ENCODE assay signal across 13 cellular contexts in the genomic region with DNA sequence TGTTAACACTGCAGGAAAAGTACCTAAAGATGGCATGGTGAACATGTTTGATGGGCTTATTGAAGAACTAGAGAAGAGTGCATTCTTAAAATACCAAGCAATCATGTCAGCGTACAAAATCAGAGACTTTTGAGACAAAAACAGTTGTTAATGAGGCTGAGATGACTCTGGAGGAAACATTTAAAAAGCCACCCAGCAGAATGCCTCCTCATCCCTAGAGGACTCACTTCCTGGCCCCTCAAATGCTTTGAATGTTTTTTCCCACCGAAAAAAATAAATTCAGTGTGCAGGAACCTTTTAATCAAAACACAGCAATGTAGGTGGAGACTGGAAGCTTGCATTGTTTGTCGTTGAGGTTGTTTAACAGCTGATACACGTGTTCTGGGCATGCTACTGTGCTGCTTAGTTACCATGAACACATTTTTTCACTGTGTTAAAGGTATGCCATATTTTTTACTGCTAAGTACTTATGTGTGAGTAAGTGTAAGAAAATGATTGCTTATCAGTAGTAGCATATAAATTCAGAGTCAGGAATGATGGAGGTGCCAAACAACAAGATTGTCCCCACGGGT.
DNase-seq lines count a peak whose midpoint lies in the region; ATAC-seq, FAIRE-seq and TF ChIP-seq lines count a peak whose summit lies in the region.
"Had no signal": no experiment of that assay in that cellular context is flagged by ENCODE, and none has a peak within 500 bp of the region (broad histone marks: within the 10 kb centered on the region; RNA-seq: fewer than 3 reads in every experiment).

No MANE protein-coding gene starts in this region.

- H3K4me1 ChIP-seq in GM23338 (ENCODE audit: insufficient read depth) (peaks cover 29% of the 10 kb centered on the region), astrocyte (ENCODE audit: insufficient read depth, low read length) (peaks cover 7% of the 10 kb centered on the region), smooth muscle cell (ENCODE audit: low read depth) (no peaks in the 10 kb centered on the region), spleen (no peaks in the 10 kb centered on the region)
- H3K4me1 ChIP-seq: A549, BLaER1, Caco-2 had no signal

- no peak for TF ChIP-seq POLR2A in spleen (IDR thresholded peaks at IDR 0.05)

- peak; percentile 17 for FAIRE-seq in astrocyte (lab: Jason Lieb, UNC)
- FAIRE-seq: A549 had no signal

- H3K9me2 ChIP-seq in GM23338 (ENCODE audit: insufficient read depth) = peaks cover 25% of the 10 kb centered on the region

- no peak for ATAC-seq in GM23338
- no peak for ATAC-seq in GM21367 (IDR thresholded peaks at IDR 0.05; ENCODE audit: unreplicated experiment)
- ATAC-seq: A549 had no signal

- H4K20me1 ChIP-seq in GM23338 (replicated peaks; ENCODE audit: insufficient read depth) (no peaks in the 10 kb centered on the region), astrocyte (ENCODE audit: insufficient read depth, low read length) (no peaks in the 10 kb centered on the region), smooth muscle cell (ENCODE audit: low read depth) (no peaks in the 10 kb centered on the region)
- H4K20me1 ChIP-seq: BLaER1 had no signal

- DNase-seq in Daoy (ENCODE audit: low read depth) (peak; percentile 6), GM23338 (ENCODE audit: low spot score) (no peak), astrocyte (ENCODE audit: low read depth) (peak; percentile 67), smooth muscle cell (lab: John Stamatoyannopoulos, UW; ENCODE audit: unreplicated experiment) (no peak), NCI-H146 treated with DMSO at 0.1 percent for 48 hours (lab: John Stamatoyannopoulos, UW; ENCODE audit: unreplicated experiment) (no peak), spleen (no peak)
- DNase-seq: AML-193; Caco-2; CD8-positive, alpha-beta memory T cell; DND-41 had no signal

- intact Hi-C loops in spleen (cut with DNase I; ENCODE audit: low total_unique reads) = no loop called here

- H3K4me3 ChIP-seq in GM23338 (no peak overlapping the region), astrocyte (ENCODE audit: insufficient read depth, low read depth, low read length) (no peak overlapping the region), smooth muscle cell (no peak overlapping the region), spleen (no peak overlapping the region)
- H3K4me3 ChIP-seq: A549, BLaER1 had no signal

- no peak overlapping the region for H3K4me3 Mint-ChIP-seq in GM23338
- no peak overlapping the region for H3K4me3 Mint-ChIP-seq in astrocyte (ENCODE audit: unreplicated experiment)
- H3K4me3 Mint-ChIP-seq: CD8-positive, alpha-beta memory T cell had no signal

- WGBS in smooth muscle cell (ENCODE audit: low lambda C conversion rate) = 51% methylated on average over 5 of the region's 5 CpGs
- WGBS in spleen, 5 donors = 45 to 69% (median 51%) methylated on average over 5 of the region's 5 CpGs

- H3K79me2 ChIP-seq in GM23338 (replicated peaks; ENCODE audit: insufficient read depth) (no peaks in the 10 kb centered on the region), astrocyte (ENCODE audit: insufficient read depth, low read length) (no peaks in the 10 kb centered on the region), smooth muscle cell (ENCODE audit: low read depth) (no peaks in the 10 kb centered on the region)

- H3K36me3 Mint-ChIP-seq in GM23338 (ENCODE audit: low read depth) = peaks cover 9% of the 10 kb centered on the region
- H3K36me3 Mint-ChIP-seq in astrocyte (ENCODE audit: low read depth, unreplicated experiment) = no peaks in the 10 kb centered on the region
- H3K36me3 Mint-ChIP-seq: CD8-positive, alpha-beta memory T cell had no signal

- H3K27me3 Mint-ChIP-seq in GM23338 (ENCODE audit: insufficient read depth, low read depth, poor library complexity) = peaks cover 1% of the 10 kb centered on the region
- no peaks in the 10 kb centered on the region for H3K27me3 Mint-ChIP-seq in astrocyte (ENCODE audit: low read depth, unreplicated experiment)
- H3K27me3 Mint-ChIP-seq: CD8-positive, alpha-beta memory T cell had no signal

- H3F3A ChIP-seq in GM23338 (replicated peaks; ENCODE audit: low read depth) = no peaks in the 10 kb centered on the region
- no peaks in the 10 kb centered on the region for H3F3A ChIP-seq in smooth muscle cell (ENCODE audit: low read depth)

- H3K9me3 Mint-ChIP-seq in GM23338 (peaks cover 7% of the 10 kb centered on the region; the same call in 2 of the 3 replicates), astrocyte (ENCODE audit: unreplicated experiment) (no peaks in the 10 kb centered on the region)

- H3K4me1 Mint-ChIP-seq in GM23338 (peaks cover 31% of the 10 kb centered on the region), astrocyte (ENCODE audit: low read depth, unreplicated experiment) (peaks cover 19% of the 10 kb centered on the region)
- H3K4me1 Mint-ChIP-seq: CD8-positive, alpha-beta memory T cell had no signal

- H3K4me2 ChIP-seq in GM23338 = peak overlapping the region; percentile 21
- H3K4me2 ChIP-seq in astrocyte (ENCODE audit: low read length) = no peak overlapping the region
- no peak overlapping the region for H3K4me2 ChIP-seq in smooth muscle cell
- H3K4me2 ChIP-seq: A549, BLaER1 had no signal

- H3K27ac Mint-ChIP-seq in GM23338 (no peak overlapping the region), astrocyte (ENCODE audit: unreplicated experiment) (no peak overlapping the region)
- H3K27ac Mint-ChIP-seq: CD8-positive, alpha-beta memory T cell had no signal

- H3K27ac ChIP-seq in GM23338 (ENCODE audit: low read depth) = no peak overlapping the region
- no peak overlapping the region for H3K27ac ChIP-seq in astrocyte (ENCODE audit: low read depth, low read length)
- peak overlapping the region; percentile 20 for H3K27ac ChIP-seq in smooth muscle cell (ENCODE audit: low read depth)
- no peak overlapping the region for H3K27ac ChIP-seq in spleen
- H3K27ac ChIP-seq: A549, BLaER1 had no signal

- TF ChIP-seq CTCF in GM23338 (conservative IDR thresholded peaks at IDR 0.05; ENCODE audit: low read depth in 2 of 2) = no peak
- no peak for TF ChIP-seq CTCF in astrocyte (IDR thresholded peaks at IDR 0.05; ENCODE audit: insufficient read depth, low read depth, low read length)
- TF ChIP-seq CTCF in smooth muscle cell (IDR thresholded peaks at IDR 0.05; ENCODE audit: borderline replicate concordance, insufficient read depth, poor library complexity, severe bottlenecking) = no peak
- TF ChIP-seq CTCF in spleen (IDR thresholded peaks at IDR 0.05 in 8 of 11, conservative IDR thresholded peaks at IDR 0.05 in 3 of 11) = no peak

- H3K36me3 ChIP-seq in GM23338 (ENCODE audit: insufficient read depth) (peaks cover 3% of the 10 kb centered on the region; the same call in 1 of the 2 replicates), astrocyte (ENCODE audit: insufficient read depth, low read length) (no peaks in the 10 kb centered on the region), smooth muscle cell (ENCODE audit: low read depth) (no peaks in the 10 kb centered on the region), spleen (no peaks in the 10 kb centered on the region)
- H3K36me3 ChIP-seq: BLaER1 had no signal

- H3K27me3 ChIP-seq in GM23338 (ENCODE audit: insufficient read depth) (no peaks in the 10 kb centered on the region), astrocyte (ENCODE audit: insufficient read depth, low read length) (no peaks in the 10 kb centered on the region), smooth muscle cell (ENCODE audit: low read depth) (no peaks in the 10 kb centered on the region), spleen (replicated peaks in 1 of 7) (no peaks in the 10 kb centered on the region)
- H3K27me3 ChIP-seq: BLaER1 had no signal

- H3K9me3 ChIP-seq in astrocyte (ENCODE audit: insufficient read depth, low read depth, low read length) = no peaks in the 10 kb centered on the region
- no peaks in the 10 kb centered on the region for H3K9me3 ChIP-seq in smooth muscle cell (replicated peaks; ENCODE audit: low read depth)
- peaks cover 0 to 5% (median 0%) of the 10 kb centered on the region in 8 donors for H3K9me3 ChIP-seq in spleen
- H3K9me3 ChIP-seq: A549, BLaER1, Caco-2 had no signal

- H2AFZ ChIP-seq in GM23338 (peak overlapping the region; percentile 38; the same call in 1 of the 2 replicates), astrocyte (ENCODE audit: low read depth, low read length) (no peak overlapping the region), smooth muscle cell (ENCODE audit: low read depth) (no peak overlapping the region)

- H3K9ac ChIP-seq in astrocyte (ENCODE audit: low read length) = no peak overlapping the region
- peak overlapping the region; percentile 27 for H3K9ac ChIP-seq in smooth muscle cell (ENCODE audit: low read depth)
- H3K9ac ChIP-seq: BLaER1 had no signal

TF ChIP-seq in GM23338, 12 proteins besides CTCF, POLR2A, EP300 and RAD21 (continues in another document):
- TF ChIP-seq ZNF331 (CRISPR knock-in tag; IDR thresholded peaks at IDR 0.05; ENCODE audit: low read depth) = no peak
- no peak for TF ChIP-seq STAT1 (IDR thresholded peaks at IDR 0.05; ENCODE audit: unreplicated experiment)
- TF ChIP-seq ZNF114 (CRISPR knock-in tag; IDR thresholded peaks at IDR 0.05) = no peak
- TF ChIP-seq, protein P1, sequence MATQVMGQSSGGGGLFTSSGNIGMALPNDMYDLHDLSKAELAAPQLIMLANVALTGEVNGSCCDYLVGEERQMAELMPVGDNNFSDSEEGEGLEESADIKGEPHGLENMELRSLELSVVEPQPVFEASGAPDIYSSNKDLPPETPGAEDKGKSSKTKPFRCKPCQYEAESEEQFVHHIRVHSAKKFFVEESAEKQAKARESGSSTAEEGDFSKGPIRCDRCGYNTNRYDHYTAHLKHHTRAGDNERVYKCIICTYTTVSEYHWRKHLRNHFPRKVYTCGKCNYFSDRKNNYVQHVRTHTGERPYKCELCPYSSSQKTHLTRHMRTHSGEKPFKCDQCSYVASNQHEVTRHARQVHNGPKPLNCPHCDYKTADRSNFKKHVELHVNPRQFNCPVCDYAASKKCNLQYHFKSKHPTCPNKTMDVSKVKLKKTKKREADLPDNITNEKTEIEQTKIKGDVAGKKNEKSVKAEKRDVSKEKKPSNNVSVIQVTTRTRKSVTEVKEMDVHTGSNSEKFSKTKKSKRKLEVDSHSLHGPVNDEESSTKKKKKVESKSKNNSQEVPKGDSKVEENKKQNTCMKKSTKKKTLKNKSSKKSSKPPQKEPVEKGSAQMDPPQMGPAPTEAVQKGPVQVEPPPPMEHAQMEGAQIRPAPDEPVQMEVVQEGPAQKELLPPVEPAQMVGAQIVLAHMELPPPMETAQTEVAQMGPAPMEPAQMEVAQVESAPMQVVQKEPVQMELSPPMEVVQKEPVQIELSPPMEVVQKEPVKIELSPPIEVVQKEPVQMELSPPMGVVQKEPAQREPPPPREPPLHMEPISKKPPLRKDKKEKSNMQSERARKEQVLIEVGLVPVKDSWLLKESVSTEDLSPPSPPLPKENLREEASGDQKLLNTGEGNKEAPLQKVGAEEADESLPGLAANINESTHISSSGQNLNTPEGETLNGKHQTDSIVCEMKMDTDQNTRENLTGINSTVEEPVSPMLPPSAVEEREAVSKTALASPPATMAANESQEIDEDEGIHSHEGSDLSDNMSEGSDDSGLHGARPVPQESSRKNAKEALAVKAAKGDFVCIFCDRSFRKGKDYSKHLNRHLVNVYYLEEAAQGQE (IDR thresholded peaks at IDR 0.05; ENCODE audit: unreplicated experiment) = no peak
- no peak for TF ChIP-seq JUNB (IDR thresholded peaks at IDR 0.05; ENCODE audit: unreplicated experiment)

Comparison
In these comparisons a context has a peak if more than half of its experiments do, and no peak if none do; other contexts are left out.
1. DNase-seq: peak in Daoy (single experiment) and astrocyte (single experiment); none in GM23338 (single experiment), smooth muscle cell (single experiment), NCI-H146 treated with DMSO at 0.1 percent for 48 hours (single experiment) and spleen (single experiment).